ENCODE assay signal across 8 cellular contexts in genomic region chr1:45205000-45205909, GRCh38. TPM values are rescaled to one million over a fixed set of nuclear protein-coding genes. Genes with fewer than 3 reads are reported as not detected.
A peak's percentile ranks its signal among the peaks of the same experiment; 100 is the strongest.
DNase-seq lines count a peak whose midpoint lies in the region; ATAC-seq and TF ChIP-seq lines count a peak whose summit lies in the region.

No MANE protein-coding gene starts in this region.

- intact Hi-C loops in CD4-positive, alpha-beta memory T cell (cut with micrococcal nuclease), result loop anchor here (5.0 to 10.0 kb wide), 4 partner anchors 150 to 597 kb away; partner anchors contain the start of genes HECTD3, MAST2, TESK2 and UROD
- intact Hi-C loops in adrenal gland (cut with DNase I) (loop anchor here in 1 of 2 donors (5.0 kb wide), 2 partner anchors 92 to 183 kb away; no protein-coding TSS in a partner anchor), posterior vena cava (cut with DNase I) (no loop called here)

- no peaks in the 10 kb centered on the region for H3K9me3 ChIP-seq in CD4-positive, alpha-beta memory T cell (ENCODE audit: control insufficient read depth in 1 of 2, low read length in 2 of 2)
- H3K9me3 ChIP-seq in HAP-1 (no peaks in the 10 kb centered on the region), adrenal gland (replicated peaks in 1 of 3) (no peaks in the 10 kb centered on the region), right atrium auricular region (no peaks in the 10 kb centered on the region)

- peak overlapping the region in 1 of 2 donors; percentile 43 for H3K4me3 ChIP-seq in CD4-positive, alpha-beta memory T cell (ENCODE audit: low read length in 2 of 2)
- peak overlapping the region; percentile 68 for H3K4me3 ChIP-seq in HAP-1
- peak overlapping the region in 3 of 4 donors; percentile 27 to 90 (median 63) for H3K4me3 ChIP-seq in adrenal gland
- peak overlapping the region; percentile 46 to 90 for H3K4me3 ChIP-seq in right atrium auricular region

- H3K27ac ChIP-seq in CD4-positive, alpha-beta memory T cell (ENCODE audit: low read depth, low read length), result no peak overlapping the region
- peak overlapping the region in 3 of 5 donors; percentile 61 to 95 (median 75) for H3K27ac ChIP-seq in adrenal gland
- H3K27ac ChIP-seq in right atrium auricular region, result peak overlapping the region; percentile 72 to 82

- H3K9me3 Mint-ChIP-seq in CD4-positive, alpha-beta memory T cell, result no peaks in the 10 kb centered on the region

- H3K4me1 Mint-ChIP-seq in CD4-positive, alpha-beta memory T cell, result peaks cover 17 to 36% (median 27%) of the 10 kb centered on the region in 4 donors

- peak in 4 of 5 donors; percentile 3 to 18 (median 18) for DNase-seq in CD4-positive, alpha-beta memory T cell
- DNase-seq in HAP-1 (ENCODE audit: low spot score in 2 of 2), result peak; percentile 77 to 83
- DNase-seq in NCI-H748 treated with DMSO at 0.1 percent for 48 hours (lab: John Stamatoyannopoulos, UW), result peak; percentile 42
- peak; percentile 46 to 69 (median 64) for DNase-seq in adrenal gland
- no peak for DNase-seq in right atrium auricular region (ENCODE audit: low spot score)
- DNase-seq in posterior vena cava (ENCODE audit: low spot score), result peak; percentile 82
- DNase-seq in kidney glomerular epithelial cell (lab: John Stamatoyannopoulos, UW), result no peak

- peaks cover 1% of the 10 kb centered on the region in 2 donors for H3K27me3 Mint-ChIP-seq in CD4-positive, alpha-beta memory T cell

- H3K36me3 Mint-ChIP-seq in CD4-positive, alpha-beta memory T cell, result peaks cover 0 to 6% of the 10 kb centered on the region in 2 donors

- CTCF ChIA-PET in CD4-positive, alpha-beta memory T cell (lab: Charles Lee; ENCODE audit: partially characterized antibody), result interaction anchor here (1.3 kb wide), 1 partner anchor 150 kb away, joined by 3 read pairs; no protein-coding TSS in a partner anchor

- no peaks in the 10 kb centered on the region for H3K36me3 ChIP-seq in CD4-positive, alpha-beta memory T cell (ENCODE audit: insufficient read depth, low read length)
- no peaks in the 10 kb centered on the region for H3K36me3 ChIP-seq in HAP-1 (replicated peaks)
- H3K36me3 ChIP-seq in adrenal gland (replicated peaks in 1 of 2), result no peaks in the 10 kb centered on the region
- no peaks in the 10 kb centered on the region for H3K36me3 ChIP-seq in right atrium auricular region

- no peak for ATAC-seq in HG03039 (IDR thresholded peaks at IDR 0.05; ENCODE audit: unreplicated experiment)

- peaks cover 22% of the 10 kb centered on the region for H3K4me1 ChIP-seq in CD4-positive, alpha-beta memory T cell (ENCODE audit: insufficient read depth, low read length)
- H3K4me1 ChIP-seq in HAP-1 (peaks cover 20% of the 10 kb centered on the region), adrenal gland (replicated peaks in 1 of 2) (peaks cover 0 to 35% of the 10 kb centered on the region in 2 donors), right atrium auricular region (peaks cover 0 to 10% of the 10 kb centered on the region in 2 donors)

- no peak for TF ChIP-seq POLR2A in adrenal gland (IDR thresholded peaks at IDR 0.05)

- peak overlapping the region; percentile 83 to 91 (median 87) for H3K27ac Mint-ChIP-seq in CD4-positive, alpha-beta memory T cell

- in situ Hi-C loops in HAP-1 (cut with MboI; ENCODE audit: low sequenced_read_pairs), result no loop called here

- H3K27me3 ChIP-seq in CD4-positive, alpha-beta memory T cell (ENCODE audit: insufficient read depth, low read length), result no peaks in the 10 kb centered on the region
- no peaks in the 10 kb centered on the region; the same call in 1 of the 2 replicates for H3K27me3 ChIP-seq in HAP-1 (ENCODE audit: low read depth)
- no peaks in the 10 kb centered on the region for H3K27me3 ChIP-seq in adrenal gland
- no peaks in the 10 kb centered on the region for H3K27me3 ChIP-seq in right atrium auricular region

- H3K4me3 Mint-ChIP-seq in CD4-positive, alpha-beta memory T cell, result peak overlapping the region; percentile 90 to 97 (median 92)

- 1 to 8% (median 3%) methylated on average over 17 to 43 of the region's 43 CpGs for WGBS in adrenal gland, 4 donors

- TF ChIP-seq CTCF in adrenal gland (IDR thresholded peaks at IDR 0.05) (no peak), right atrium auricular region (IDR thresholded peaks at IDR 0.05) (no peak)

- POLR2A ChIA-PET in CD4-positive, alpha-beta memory T cell (lab: Charles Lee; ENCODE audit: partially characterized antibody), result interaction anchor here (0.7 to 1.9 kb wide), 10 partner anchors 11 to 392 kb away, joined by 3 to 7 read pairs (median 4); partner anchors contain the start of genes HECTD3, MUTYH, TOE1 and UROD

RNA-seq across cellular contexts. Expression of gene ZSWIM5, which starts 1.1 kb away (rescaled TPM):
- 1 to 10 TPM; 3.4 to 3.7 TPM for total RNA-seq in CD4-positive, alpha-beta memory T cell
- under 1 TPM; 0.09 to 0.69 TPM for polyA plus RNA-seq in CD4-positive, alpha-beta memory T cell
- 10 to 100 TPM; 14.5 to 34.0 (median 21.1) TPM for total RNA-seq in adrenal gland
- polyA plus RNA-seq in adrenal gland, result 10 to 100 TPM in 1 of 3 donors, 1 to 10 TPM in 2; 5.0 to 25.8 (median 5.6) TPM
- total RNA-seq in right atrium auricular region, result 1 to 10 TPM; 1.2 to 1.7 TPM
- total RNA-seq in posterior vena cava, result 1 to 10 TPM; 1.9 to 2.4 TPM

Comparison
In these comparisons a context has a peak if more than half of its experiments do, and no peak if none do; other contexts are left out.
1. DNase-seq: peak in CD4-positive, alpha-beta memory T cell (4 of 5), HAP-1 (2 of 2), NCI-H748 treated with DMSO at 0.1 percent for 48 hours (single experiment), adrenal gland (7 of 7) and posterior vena cava (single experiment); none in right atrium auricular region (single experiment) and kidney glomerular epithelial cell (single experiment).